Comparison of ENCODE assay signal across 1 cellular context in the genomic region with DNA sequence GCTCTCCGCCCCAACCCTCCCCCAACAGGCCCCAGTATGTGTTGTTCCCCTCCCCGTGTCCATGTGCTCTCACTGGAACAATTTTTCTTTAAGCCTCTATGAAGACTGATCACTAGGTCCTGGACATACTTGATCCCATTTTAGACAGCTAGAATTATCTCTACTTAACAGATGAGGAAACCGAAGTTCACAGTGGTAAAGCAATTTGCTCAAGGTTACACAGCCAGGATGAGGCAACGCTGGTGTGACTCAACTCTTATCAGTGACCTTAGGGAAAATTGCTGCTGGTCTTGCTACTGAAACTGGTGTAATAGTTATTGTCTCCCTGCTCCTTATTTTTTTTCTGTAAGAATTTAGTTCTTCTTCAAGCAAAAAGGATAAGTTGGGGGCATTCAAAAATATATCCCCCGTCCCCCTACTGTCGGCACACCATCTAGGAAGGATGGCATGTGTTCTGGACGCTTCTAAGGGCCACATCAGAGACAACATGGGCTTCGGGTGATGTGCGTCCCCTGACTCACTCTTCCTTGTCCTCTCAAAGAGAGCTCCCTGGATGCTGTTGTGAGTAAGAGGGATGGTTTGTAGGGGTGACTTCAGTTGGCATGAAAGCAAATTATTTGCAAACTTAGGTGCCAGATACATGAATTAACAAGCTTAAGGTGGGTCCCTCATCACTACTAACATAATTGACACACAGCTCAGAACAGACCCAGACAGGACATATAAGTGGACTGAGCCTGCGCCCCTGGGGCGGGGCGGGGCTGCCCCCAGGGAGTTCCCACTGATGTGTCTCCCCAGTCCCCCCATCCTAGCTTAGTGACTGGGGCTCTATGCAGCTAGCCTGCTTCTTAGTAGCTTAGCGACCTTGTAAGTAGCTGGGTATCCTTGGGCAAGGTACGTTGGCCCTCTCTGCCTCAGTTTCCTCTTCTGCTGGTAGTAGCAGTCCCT.
TF ChIP-seq lines count a peak whose summit lies in the region.

No MANE protein-coding gene starts in this region.

TF ChIP-seq in K562, 482 proteins besides CTCF, POLR2A, EP300 and RAD21 (continued from another document and continues in another):
- TF ChIP-seq, protein P1, sequence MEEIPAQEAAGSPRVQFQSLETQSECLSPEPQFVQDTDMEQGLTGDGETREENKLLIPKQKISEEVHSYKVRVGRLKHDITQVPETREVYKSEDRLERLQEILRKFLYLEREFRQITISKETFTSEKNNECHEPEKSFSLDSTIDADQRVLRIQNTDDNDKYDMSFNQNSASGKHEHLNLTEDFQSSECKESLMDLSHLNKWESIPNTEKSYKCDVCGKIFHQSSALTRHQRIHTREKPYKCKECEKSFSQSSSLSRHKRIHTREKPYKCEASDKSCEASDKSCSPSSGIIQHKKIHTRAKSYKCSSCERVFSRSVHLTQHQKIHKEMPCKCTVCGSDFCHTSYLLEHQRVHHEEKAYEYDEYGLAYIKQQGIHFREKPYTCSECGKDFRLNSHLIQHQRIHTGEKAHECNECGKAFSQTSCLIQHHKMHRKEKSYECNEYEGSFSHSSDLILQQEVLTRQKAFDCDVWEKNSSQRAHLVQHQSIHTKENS (CRISPR knock-in tag; IDR thresholded peaks at IDR 0.05): no peak
- TF ChIP-seq C11orf30 (IDR thresholded peaks at IDR 0.05; ENCODE audit: low read depth): no peak
- TF ChIP-seq SAFB (IDR thresholded peaks at IDR 0.05; ENCODE audit: borderline replicate concordance, low read depth, low read length): no peak
- TF ChIP-seq CEBPG (CRISPR knock-in tag; IDR thresholded peaks at IDR 0.05): peak; percentile 98
- TF ChIP-seq CEBPG (tag; conservative IDR thresholded peaks at IDR 0.05 in 1 of 2, IDR thresholded peaks at IDR 0.05 in 1 of 2): peak; percentile 98 to 99
- peak; percentile 98 for TF ChIP-seq ARID1B (IDR thresholded peaks at IDR 0.05)
- TF ChIP-seq KDM1A (IDR thresholded peaks at IDR 0.05): peak; percentile 67 to 71
- TF ChIP-seq, protein P2, sequence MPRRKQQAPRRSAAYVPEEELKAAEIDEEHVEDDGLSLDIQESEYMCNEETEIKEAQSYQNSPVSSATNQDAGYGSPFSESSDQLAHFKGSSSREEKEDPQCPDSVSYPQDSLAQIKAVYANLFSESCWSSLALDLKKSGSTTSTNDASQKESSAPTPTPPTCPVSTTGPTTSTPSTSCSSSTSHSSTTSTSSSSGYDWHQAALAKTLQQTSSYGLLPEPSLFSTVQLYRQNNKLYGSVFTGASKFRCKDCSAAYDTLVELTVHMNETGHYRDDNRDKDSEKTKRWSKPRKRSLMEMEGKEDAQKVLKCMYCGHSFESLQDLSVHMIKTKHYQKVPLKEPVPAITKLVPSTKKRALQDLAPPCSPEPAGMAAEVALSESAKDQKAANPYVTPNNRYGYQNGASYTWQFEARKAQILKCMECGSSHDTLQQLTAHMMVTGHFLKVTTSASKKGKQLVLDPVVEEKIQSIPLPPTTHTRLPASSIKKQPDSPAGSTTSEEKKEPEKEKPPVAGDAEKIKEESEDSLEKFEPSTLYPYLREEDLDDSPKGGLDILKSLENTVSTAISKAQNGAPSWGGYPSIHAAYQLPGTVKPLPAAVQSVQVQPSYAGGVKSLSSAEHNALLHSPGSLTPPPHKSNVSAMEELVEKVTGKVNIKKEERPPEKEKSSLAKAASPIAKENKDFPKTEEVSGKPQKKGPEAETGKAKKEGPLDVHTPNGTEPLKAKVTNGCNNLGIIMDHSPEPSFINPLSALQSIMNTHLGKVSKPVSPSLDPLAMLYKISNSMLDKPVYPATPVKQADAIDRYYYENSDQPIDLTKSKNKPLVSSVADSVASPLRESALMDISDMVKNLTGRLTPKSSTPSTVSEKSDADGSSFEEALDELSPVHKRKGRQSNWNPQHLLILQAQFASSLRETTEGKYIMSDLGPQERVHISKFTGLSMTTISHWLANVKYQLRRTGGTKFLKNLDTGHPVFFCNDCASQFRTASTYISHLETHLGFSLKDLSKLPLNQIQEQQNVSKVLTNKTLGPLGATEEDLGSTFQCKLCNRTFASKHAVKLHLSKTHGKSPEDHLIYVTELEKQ (CRISPR knock-in tag; IDR thresholded peaks at IDR 0.05): no peak
- TF ChIP-seq, protein P3, sequence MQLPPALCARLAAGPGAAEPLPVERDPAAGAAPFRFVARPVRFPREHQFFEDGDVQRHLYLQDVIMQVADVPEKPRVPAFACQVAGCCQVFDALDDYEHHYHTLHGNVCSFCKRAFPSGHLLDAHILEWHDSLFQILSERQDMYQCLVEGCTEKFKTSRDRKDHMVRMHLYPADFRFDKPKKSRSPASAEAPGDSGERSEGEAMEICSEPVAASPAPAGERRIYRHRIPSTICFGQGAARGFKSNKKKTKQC (CRISPR knock-in tag; IDR thresholded peaks at IDR 0.05): no peak
- peak; percentile 67 for TF ChIP-seq NFE2 (IDR thresholded peaks at IDR 0.05; ENCODE audit: low read depth)
- TF ChIP-seq FOXM1 (IDR thresholded peaks at IDR 0.05; ENCODE audit: low read depth): peak; percentile 66; the same call in 1 of the 2 replicates
- no peak for TF ChIP-seq FOXM1 (CRISPR knock-in tag; IDR thresholded peaks at IDR 0.05; ENCODE audit: low read depth)
- TF ChIP-seq CREB1 (IDR thresholded peaks at IDR 0.05): 0 out of 2 replicates have a peak, but pooled peaks have one; percentile 33
- no peak; the same call in 1 of the 2 replicates for TF ChIP-seq CREB1 (CRISPR knock-in tag; IDR thresholded peaks at IDR 0.05)
- peak; percentile 80 for TF ChIP-seq DACH1 (IDR thresholded peaks at IDR 0.05; ENCODE audit: partially characterized antibody)
- no peak for TF ChIP-seq ZNF79 (CRISPR knock-in tag; IDR thresholded peaks at IDR 0.05; ENCODE audit: low read depth)
- TF ChIP-seq ZKSCAN3 (CRISPR knock-in tag; IDR thresholded peaks at IDR 0.05): no peak
- no peak for TF ChIP-seq KAT8 (IDR thresholded peaks at IDR 0.05; ENCODE audit: low read depth)
- TF ChIP-seq, protein P4, sequence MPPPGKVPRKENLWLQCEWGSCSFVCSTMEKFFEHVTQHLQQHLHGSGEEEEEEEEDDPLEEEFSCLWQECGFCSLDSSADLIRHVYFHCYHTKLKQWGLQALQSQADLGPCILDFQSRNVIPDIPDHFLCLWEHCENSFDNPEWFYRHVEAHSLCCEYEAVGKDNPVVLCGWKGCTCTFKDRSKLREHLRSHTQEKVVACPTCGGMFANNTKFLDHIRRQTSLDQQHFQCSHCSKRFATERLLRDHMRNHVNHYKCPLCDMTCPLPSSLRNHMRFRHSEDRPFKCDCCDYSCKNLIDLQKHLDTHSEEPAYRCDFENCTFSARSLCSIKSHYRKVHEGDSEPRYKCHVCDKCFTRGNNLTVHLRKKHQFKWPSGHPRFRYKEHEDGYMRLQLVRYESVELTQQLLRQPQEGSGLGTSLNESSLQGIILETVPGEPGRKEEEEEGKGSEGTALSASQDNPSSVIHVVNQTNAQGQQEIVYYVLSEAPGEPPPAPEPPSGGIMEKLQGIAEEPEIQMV (tag; conservative IDR thresholded peaks at IDR 0.05; ENCODE audit: low read depth): no peak
- TF ChIP-seq, protein P5, sequence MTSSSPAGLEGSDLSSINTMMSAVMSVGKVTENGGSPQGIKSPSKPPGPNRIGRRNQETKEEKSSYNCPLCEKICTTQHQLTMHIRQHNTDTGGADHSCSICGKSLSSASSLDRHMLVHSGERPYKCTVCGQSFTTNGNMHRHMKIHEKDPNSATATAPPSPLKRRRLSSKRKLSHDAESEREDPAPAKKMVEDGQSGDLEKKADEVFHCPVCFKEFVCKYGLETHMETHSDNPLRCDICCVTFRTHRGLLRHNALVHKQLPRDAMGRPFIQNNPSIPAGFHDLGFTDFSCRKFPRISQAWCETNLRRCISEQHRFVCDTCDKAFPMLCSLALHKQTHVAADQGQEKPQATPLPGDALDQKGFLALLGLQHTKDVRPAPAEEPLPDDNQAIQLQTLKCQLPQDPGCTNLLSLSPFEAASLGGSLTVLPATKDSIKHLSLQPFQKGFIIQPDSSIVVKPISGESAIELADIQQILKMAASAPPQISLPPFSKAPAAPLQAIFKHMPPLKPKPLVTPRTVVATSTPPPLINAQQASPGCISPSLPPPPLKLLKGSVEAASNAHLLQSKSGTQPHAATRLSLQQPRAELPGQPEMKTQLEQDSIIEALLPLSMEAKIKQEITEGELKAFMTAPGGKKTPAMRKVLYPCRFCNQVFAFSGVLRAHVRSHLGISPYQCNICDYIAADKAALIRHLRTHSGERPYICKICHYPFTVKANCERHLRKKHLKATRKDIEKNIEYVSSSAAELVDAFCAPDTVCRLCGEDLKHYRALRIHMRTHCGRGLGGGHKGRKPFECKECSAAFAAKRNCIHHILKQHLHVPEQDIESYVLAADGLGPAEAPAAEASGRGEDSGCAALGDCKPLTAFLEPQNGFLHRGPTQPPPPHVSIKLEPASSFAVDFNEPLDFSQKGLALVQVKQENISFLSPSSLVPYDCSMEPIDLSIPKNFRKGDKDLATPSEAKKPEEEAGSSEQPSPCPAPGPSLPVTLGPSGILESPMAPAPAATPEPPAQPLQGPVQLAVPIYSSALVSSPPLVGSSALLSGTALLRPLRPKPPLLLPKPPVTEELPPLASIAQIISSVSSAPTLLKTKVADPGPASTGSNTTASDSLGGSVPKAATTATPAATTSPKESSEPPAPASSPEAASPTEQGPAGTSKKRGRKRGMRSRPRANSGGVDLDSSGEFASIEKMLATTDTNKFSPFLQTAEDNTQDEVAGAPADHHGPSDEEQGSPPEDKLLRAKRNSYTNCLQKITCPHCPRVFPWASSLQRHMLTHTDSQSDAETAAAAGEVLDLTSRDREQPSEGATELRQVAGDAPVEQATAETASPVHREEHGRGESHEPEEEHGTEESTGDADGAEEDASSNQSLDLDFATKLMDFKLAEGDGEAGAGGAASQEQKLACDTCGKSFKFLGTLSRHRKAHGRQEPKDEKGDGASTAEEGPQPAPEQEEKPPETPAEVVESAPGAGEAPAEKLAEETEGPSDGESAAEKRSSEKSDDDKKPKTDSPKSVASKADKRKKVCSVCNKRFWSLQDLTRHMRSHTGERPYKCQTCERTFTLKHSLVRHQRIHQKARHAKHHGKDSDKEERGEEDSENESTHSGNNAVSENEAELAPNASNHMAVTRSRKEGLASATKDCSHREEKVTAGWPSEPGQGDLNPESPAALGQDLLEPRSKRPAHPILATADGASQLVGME (CRISPR knock-in tag; IDR thresholded peaks at IDR 0.05): no peak
- TF ChIP-seq CBX1 (IDR thresholded peaks at IDR 0.05; ENCODE audit: low read depth): no peak
- TF ChIP-seq STAT5B (CRISPR knock-in tag; IDR thresholded peaks at IDR 0.05): no peak
- no peak for TF ChIP-seq POLR2G (IDR thresholded peaks at IDR 0.05; ENCODE audit: low read depth, low read length)
- TF ChIP-seq ZNF586 (CRISPR knock-in tag; conservative IDR thresholded peaks at IDR 0.05): no peak
- TF ChIP-seq GABPB1 (CRISPR knock-in tag; IDR thresholded peaks at IDR 0.05): peak; percentile 35; the same call in 1 of the 2 replicates
- TF ChIP-seq, protein P6, sequence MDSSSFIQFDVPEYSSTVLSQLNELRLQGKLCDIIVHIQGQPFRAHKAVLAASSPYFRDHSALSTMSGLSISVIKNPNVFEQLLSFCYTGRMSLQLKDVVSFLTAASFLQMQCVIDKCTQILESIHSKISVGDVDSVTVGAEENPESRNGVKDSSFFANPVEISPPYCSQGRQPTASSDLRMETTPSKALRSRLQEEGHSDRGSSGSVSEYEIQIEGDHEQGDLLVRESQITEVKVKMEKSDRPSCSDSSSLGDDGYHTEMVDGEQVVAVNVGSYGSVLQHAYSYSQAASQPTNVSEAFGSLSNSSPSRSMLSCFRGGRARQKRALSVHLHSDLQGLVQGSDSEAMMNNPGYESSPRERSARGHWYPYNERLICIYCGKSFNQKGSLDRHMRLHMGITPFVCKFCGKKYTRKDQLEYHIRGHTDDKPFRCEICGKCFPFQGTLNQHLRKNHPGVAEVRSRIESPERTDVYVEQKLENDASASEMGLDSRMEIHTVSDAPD (CRISPR knock-in tag; IDR thresholded peaks at IDR 0.05): no peak
- TF ChIP-seq, protein P7, sequence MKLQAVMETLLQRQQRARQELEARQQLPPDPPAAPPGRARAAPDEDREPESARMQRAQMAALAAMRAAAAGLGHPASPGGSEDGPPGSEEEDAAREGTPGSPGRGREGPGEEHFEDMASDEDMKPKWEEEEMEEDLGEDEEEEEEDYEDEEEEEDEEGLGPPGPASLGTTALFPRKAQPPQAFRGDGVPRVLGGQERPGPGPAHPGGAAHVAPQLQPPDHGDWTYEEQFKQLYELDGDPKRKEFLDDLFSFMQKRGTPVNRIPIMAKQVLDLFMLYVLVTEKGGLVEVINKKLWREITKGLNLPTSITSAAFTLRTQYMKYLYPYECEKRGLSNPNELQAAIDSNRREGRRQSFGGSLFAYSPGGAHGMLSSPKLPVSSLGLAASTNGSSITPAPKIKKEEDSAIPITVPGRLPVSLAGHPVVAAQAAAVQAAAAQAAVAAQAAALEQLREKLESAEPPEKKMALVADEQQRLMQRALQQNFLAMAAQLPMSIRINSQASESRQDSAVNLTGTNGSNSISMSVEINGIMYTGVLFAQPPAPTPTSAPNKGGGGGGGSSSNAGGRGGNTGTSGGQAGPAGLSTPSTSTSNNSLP (IDR thresholded peaks at IDR 0.05; ENCODE audit: borderline replicate concordance, low read depth, low read length): peak; percentile 41; the same call in 1 of the 2 replicates
- TF ChIP-seq SRSF3 (IDR thresholded peaks at IDR 0.05; ENCODE audit: insufficient read depth, low read length): no peak
- TF ChIP-seq, protein P8, sequence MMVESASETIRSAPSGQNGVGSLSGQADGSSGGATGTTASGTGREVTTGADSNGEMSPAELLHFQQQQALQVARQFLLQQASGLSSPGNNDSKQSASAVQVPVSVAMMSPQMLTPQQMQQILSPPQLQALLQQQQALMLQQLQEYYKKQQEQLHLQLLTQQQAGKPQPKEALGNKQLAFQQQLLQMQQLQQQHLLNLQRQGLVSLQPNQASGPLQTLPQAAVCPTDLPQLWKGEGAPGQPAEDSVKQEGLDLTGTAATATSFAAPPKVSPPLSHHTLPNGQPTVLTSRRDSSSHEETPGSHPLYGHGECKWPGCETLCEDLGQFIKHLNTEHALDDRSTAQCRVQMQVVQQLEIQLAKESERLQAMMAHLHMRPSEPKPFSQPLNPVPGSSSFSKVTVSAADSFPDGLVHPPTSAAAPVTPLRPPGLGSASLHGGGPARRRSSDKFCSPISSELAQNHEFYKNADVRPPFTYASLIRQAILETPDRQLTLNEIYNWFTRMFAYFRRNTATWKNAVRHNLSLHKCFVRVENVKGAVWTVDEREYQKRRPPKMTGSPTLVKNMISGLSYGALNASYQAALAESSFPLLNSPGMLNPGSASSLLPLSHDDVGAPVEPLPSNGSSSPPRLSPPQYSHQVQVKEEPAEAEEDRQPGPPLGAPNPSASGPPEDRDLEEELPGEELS (CRISPR knock-in tag; IDR thresholded peaks at IDR 0.05; ENCODE audit: borderline replicate concordance): no peak
- TF ChIP-seq KAT7 (CRISPR knock-in tag; IDR thresholded peaks at IDR 0.05; ENCODE audit: borderline replicate concordance): 0 out of 2 replicates have a peak, but pooled peaks have one; percentile 31
- peak; percentile 80 for TF ChIP-seq CTBP1 (IDR thresholded peaks at IDR 0.05; ENCODE audit: borderline replicate concordance)
- TF ChIP-seq, protein P9, sequence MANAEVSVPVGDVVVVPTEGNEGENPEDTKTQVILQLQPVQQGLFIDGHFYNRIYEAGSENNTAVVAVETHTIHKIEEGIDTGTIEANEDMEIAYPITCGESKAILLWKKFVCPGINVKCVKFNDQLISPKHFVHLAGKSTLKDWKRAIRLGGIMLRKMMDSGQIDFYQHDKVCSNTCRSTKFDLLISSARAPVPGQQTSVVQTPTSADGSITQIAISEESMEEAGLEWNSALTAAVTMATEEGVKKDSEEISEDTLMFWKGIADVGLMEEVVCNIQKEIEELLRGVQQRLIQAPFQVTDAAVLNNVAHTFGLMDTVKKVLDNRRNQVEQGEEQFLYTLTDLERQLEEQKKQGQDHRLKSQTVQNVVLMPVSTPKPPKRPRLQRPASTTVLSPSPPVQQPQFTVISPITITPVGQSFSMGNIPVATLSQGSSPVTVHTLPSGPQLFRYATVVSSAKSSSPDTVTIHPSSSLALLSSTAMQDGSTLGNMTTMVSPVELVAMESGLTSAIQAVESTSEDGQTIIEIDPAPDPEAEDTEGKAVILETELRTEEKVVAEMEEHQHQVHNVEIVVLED (CRISPR knock-in tag; IDR thresholded peaks at IDR 0.05): no peak
- TF ChIP-seq SIN3B (IDR thresholded peaks at IDR 0.05; ENCODE audit: low read depth): no peak
- no peak for TF ChIP-seq PRMT5 (CRISPR knock-in tag; IDR thresholded peaks at IDR 0.05)
- no peak for TF ChIP-seq GABPB2 (CRISPR knock-in tag; conservative IDR thresholded peaks at IDR 0.05)
- no peak for TF ChIP-seq SPI1 (IDR thresholded peaks at IDR 0.05; ENCODE audit: borderline replicate concordance, low read depth, low read length)
